8 cellular contexts compared by ENCODE assay signal in the genomic region with DNA sequence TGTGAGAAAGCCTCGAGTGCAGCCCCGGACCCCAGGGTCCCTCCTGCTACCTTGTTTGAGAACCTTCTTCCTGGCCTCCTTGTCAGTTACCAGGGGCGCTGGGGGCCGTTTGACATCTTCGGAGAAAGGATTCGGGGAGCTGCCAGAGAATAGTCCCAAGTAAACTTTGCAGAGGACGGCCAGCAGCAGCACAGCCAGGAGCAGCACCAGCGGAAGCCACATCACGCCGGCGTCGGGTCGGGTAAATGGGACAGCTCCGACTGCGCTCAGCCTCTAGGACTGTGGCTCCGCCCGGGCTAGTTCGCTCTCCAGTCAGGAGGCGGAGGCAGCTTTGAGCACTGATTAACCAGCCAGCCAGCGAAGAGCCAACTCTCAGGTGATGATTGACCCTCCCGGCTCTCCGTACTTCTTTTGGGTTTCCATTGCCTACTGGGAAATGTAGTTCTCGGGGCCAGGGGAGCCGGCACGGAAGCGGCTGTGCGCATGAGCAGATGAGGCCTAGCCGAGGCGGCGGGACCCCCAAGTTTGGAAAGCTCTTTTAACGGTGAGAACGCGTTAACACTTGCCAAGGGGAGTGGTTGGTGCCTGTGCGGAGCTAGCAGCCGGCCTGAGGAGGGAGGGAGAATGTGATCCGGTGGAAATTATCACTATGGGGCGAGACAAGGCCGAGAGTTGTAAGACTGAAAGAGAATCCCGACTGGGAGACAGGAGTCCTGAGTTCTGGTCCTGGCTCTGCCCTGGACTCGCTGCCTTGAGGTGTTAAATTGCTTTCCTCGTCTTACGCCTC. TPM values are rescaled to one million over a fixed set of nuclear protein-coding genes. Genes with fewer than 3 reads are reported as not detected.
A peak's percentile ranks its signal among the peaks of the same experiment; 100 is the strongest.
DNase-seq lines count a peak whose midpoint lies in the region; ATAC-seq, FAIRE-seq and TF ChIP-seq lines count a peak whose summit lies in the region.

A gene (plus strand): TSS at position 484 of the 787 bp plus-strand sequence. CDS start 2,430 bp downstream, outside the sequence.
A gene (minus strand): TSS at position 243 of the 787 bp plus-strand sequence. CDS start 21 bp downstream, at position 222.

- no peaks in the 10 kb centered on the region for H3K27me3 ChIP-seq in endothelial cell of umbilical vein (ENCODE audit: control insufficient read depth in 2 of 2, insufficient read depth in 2 of 2, low read length in 2 of 2)

- H3K79me2 ChIP-seq in OCI-LY7 (ENCODE audit: insufficient read depth, low read depth, low read length) (peaks cover 12% of the 10 kb centered on the region; the same call in 1 of the 2 replicates), endothelial cell of umbilical vein (ENCODE audit: control insufficient read depth, insufficient read depth, low read length) (peaks cover 17% of the 10 kb centered on the region)

- H3K9me3 ChIP-seq in OCI-LY7 (ENCODE audit: low read length) (no peaks in the 10 kb centered on the region), endothelial cell of umbilical vein (replicated peaks; ENCODE audit: control insufficient read depth, insufficient read depth, low read length) (no peaks in the 10 kb centered on the region)

- H3K27ac ChIP-seq in OCI-LY7 (ENCODE audit: low read depth, low read length, poor library complexity, severe bottlenecking) (peak within 1 kb of the TSS; percentile 7), endothelial cell of umbilical vein (ENCODE audit: insufficient read depth, low read depth, low read length) (peak within 1 kb of the TSS; percentile 44)

- no peak for FAIRE-seq in D721Med (lab: Jason Lieb, UNC)
- FAIRE-seq in endothelial cell of umbilical vein (lab: Jason Lieb, UNC): peak; percentile 99

- peak within 1 kb of the TSS; percentile 97 for H3K4me2 ChIP-seq in OCI-LY7 (ENCODE audit: low read length)
- peak within 1 kb of the TSS; percentile 77 for H3K4me2 ChIP-seq in endothelial cell of umbilical vein (ENCODE audit: insufficient read depth, low read length)

- H3K4me1 ChIP-seq in OCI-LY7 (ENCODE audit: insufficient read depth, low read length, poor library complexity, severe bottlenecking): peaks cover 20% of the 10 kb centered on the region
- peaks cover 8% of the 10 kb centered on the region for H3K4me1 ChIP-seq in endothelial cell of umbilical vein (ENCODE audit: control insufficient read depth, extremely low read depth, insufficient read depth, low read length)

- CTCF ChIA-PET in OCI-LY7 (lab: Charles Lee; ENCODE audit: unreplicated experiment): no interaction called here
- CTCF ChIA-PET in endothelial cell of umbilical vein (lab: Charles Lee): interaction anchor here (0.5 to 1.8 kb wide), 12 partner anchors 11 to 288 kb away, joined by 3 to 8 read pairs (median 3); a partner anchor contains a TSS

- no peak for TF ChIP-seq CTCF in D721Med (IDR thresholded peaks at IDR 0.05; ENCODE audit: insufficient read depth, missing control alignments)
- no peak for TF ChIP-seq CTCF in OCI-LY7 (conservative IDR thresholded peaks at IDR 0.05; ENCODE audit: low read length)
- TF ChIP-seq CTCF in endothelial cell of umbilical vein (IDR thresholded peaks at IDR 0.05; ENCODE audit: extremely low read depth in 1 of 2, insufficient read depth in 1 of 2, low read depth in 1 of 2, low read length in 2 of 2): no peak

- H3K36me3 ChIP-seq in OCI-LY7 (ENCODE audit: insufficient read depth, low read length) (peaks cover 34% of the 10 kb centered on the region), endothelial cell of umbilical vein (ENCODE audit: control insufficient read depth in 2 of 2, extremely low read depth in 1 of 2, insufficient read depth in 2 of 2, low read length in 2 of 2) (peaks cover 7 to 17% of the 10 kb centered on the region in 2 experiments)

- H3K4me3 ChIP-seq in OCI-LY7 (ENCODE audit: low read depth, low read length, poor library complexity, severe bottlenecking) (peak within 1 kb of the TSS; percentile 75), endothelial cell of umbilical vein (replicated peaks in 1 of 3; ENCODE audit: insufficient read depth in 1 of 3, low read depth in 1 of 3, low read length in 3 of 3) (peak within 1 kb of the TSS; percentile 78 to 97 (median 87))

- no TSS peak for BruUV-seq in OCI-LY7 (replicated peaks; lab: Mats Ljungman, UMichigan)
- BruUV-seq in endothelial cell of umbilical vein (replicated peaks; lab: Mats Ljungman, UMichigan): no TSS peak

- dilution Hi-C loops in endothelial cell of umbilical vein (cut with MboI; ENCODE audit: extremely low pct_ligation_motif_present, low sequenced_read_pairs): no loop called here

- DNase-seq in D721Med (ENCODE audit: insufficient read length, low spot score): peak; percentile 94
- peak; percentile 91 for DNase-seq in HuH-7.5 (ENCODE audit: low spot score)
- peak; percentile 99 for DNase-seq in OCI-LY7 (ENCODE audit: low spot score)
- DNase-seq in activated T-cell treated with anti-CD3 and anti-CD28 coated beads for 1 hour (ENCODE audit: low read depth): peak; percentile 91
- peak; percentile 99 for DNase-seq in endothelial cell of umbilical vein (ENCODE audit: low read depth, low spot score)
- DNase-seq in midbrain (lab: John Stamatoyannopoulos, UW): peak; percentile 97
- DNase-seq in stimulated activated CD8-positive, alpha-beta memory T cell treated with anti-CD3 and anti-CD28 coated beads, Interleukin-2, amount 100 ng/mL, for 1 hour (ENCODE audit: low read depth in 2 of 2): peak; percentile 88 to 92

- ATAC-seq in GM21526 (IDR thresholded peaks at IDR 0.05; ENCODE audit: low FRiP score, unreplicated experiment): peak; percentile 97

- TF ChIP-seq POLR2A in endothelial cell of umbilical vein (IDR thresholded peaks at IDR 0.05; ENCODE audit: low read depth, low read length): peak; percentile 98

- POLR2A ChIA-PET in OCI-LY7 (lab: Charles Lee): interaction anchor here (0.6 to 2.2 kb wide), 12 partner anchors 11 to 379 kb away, joined by 3 to 12 read pairs (median 4); a partner anchor contains a TSS
- POLR2A ChIA-PET in endothelial cell of umbilical vein (lab: Charles Lee): interaction anchor here (0.5 to 1.9 kb wide), 9 partner anchors 9 to 194 kb away, joined by 3 to 22 read pairs (median 3); a partner anchor contains a TSS

- intact Hi-C loops in OCI-LY7 (cut with micrococcal nuclease; ENCODE audit: unreplicated experiment): loop anchor here (1.0 kb wide), 1 partner anchor 26 kb away; no protein-coding TSS in a partner anchor
- intact Hi-C loops in endothelial cell of umbilical vein (cut with micrococcal nuclease): loop anchor here (1.0 to 5.0 kb wide), 3 partner anchors 26 to 198 kb away; a partner anchor contains a TSS

- peak within 1 kb of the TSS; percentile 93 for H3K9ac ChIP-seq in endothelial cell of umbilical vein (replicated peaks; ENCODE audit: extremely low read depth, insufficient read depth, low read length)

- H4K20me1 ChIP-seq in OCI-LY7 (ENCODE audit: insufficient read depth, low read length): no peaks in the 10 kb centered on the region
- H4K20me1 ChIP-seq in endothelial cell of umbilical vein (replicated peaks; ENCODE audit: control insufficient read depth, extremely low read depth, insufficient read depth, low read length): no peaks in the 10 kb centered on the region

- no peaks in the 10 kb centered on the region for H3K9me1 ChIP-seq in endothelial cell of umbilical vein (replicated peaks; ENCODE audit: control insufficient read depth, extremely low read depth, insufficient read depth, low read length)

- H2AFZ ChIP-seq in OCI-LY7 (ENCODE audit: low read length): peak within 1 kb of the TSS; percentile 85
- H2AFZ ChIP-seq in endothelial cell of umbilical vein (ENCODE audit: low read depth, low read length): peak within 1 kb of the TSS; percentile 98

- no peaks in the 10 kb centered on the region for H3K9me2 ChIP-seq in OCI-LY7 (ENCODE audit: insufficient read depth, low read length)

TF ChIP-seq in endothelial cell of umbilical vein, 7 proteins besides CTCF, POLR2A, EP300 and RAD21:
- TF ChIP-seq, protein P1, sequence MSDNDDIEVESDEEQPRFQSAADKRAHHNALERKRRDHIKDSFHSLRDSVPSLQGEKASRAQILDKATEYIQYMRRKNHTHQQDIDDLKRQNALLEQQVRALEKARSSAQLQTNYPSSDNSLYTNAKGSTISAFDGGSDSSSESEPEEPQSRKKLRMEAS (IDR thresholded peaks at IDR 0.05; ENCODE audit: insufficient read depth, insufficient read length): no peak
- peak; percentile 99 for TF ChIP-seq POLR2AphosphoS5 (IDR thresholded peaks at IDR 0.05; ENCODE audit: insufficient read depth, low read depth, low read length)

RNA-seq across cellular contexts. Expression of the first gene that starts in this region (rescaled TPM):
- 12.0 and 22.1 TPM in 2 replicates for total RNA-seq in OCI-LY7 (2014; rRNA removed; shearing (Covaris generic))
- 18.5 and 21.8 TPM in 2 replicates for total RNA-seq in OCI-LY7 (2022)
- total RNA-seq in endothelial cell of umbilical vein: 12.3 and 18.5 TPM in 2 replicates
- 22.0 and 22.4 TPM in 2 replicates for polyA plus RNA-seq in endothelial cell of umbilical vein
- polyA plus RNA-seq in endothelial cell of umbilical vein (2011; cell fraction: cytosol; rRNA removed): 15.9 and 17.7 TPM in 2 replicates
- polyA plus RNA-seq in endothelial cell of umbilical vein (2011; cell fraction: nucleus; rRNA removed): 102 and 108 TPM in 2 replicates
- polyA plus RNA-seq in endothelial cell of umbilical vein (2012): 13.4 and 14.7 TPM in 2 replicates
- polyA minus RNA-seq in endothelial cell of umbilical vein: 21.5 and 23.2 TPM in 2 replicates
- 2.0 TPM for polyA minus RNA-seq in endothelial cell of umbilical vein (2011; cell fraction: cytosol; rRNA and poly(A)+ RNA removed)
- polyA minus RNA-seq in endothelial cell of umbilical vein (2011; cell fraction: nucleus; rRNA and poly(A)+ RNA removed): 19.7 and 26.7 TPM in 2 replicates

RNA-seq across cellular contexts. Expression of the second gene that starts in this region (rescaled TPM):
- 5.9 and 14.1 TPM in 2 replicates for total RNA-seq in OCI-LY7 (2014; rRNA removed; shearing (Covaris generic))
- total RNA-seq in OCI-LY7 (2022) (19.2 and 19.9 TPM in 2 replicates), endothelial cell of umbilical vein (49.9 and 59.1 TPM in 2 replicates)
- 41.6 and 43.8 TPM in 2 replicates for polyA plus RNA-seq in endothelial cell of umbilical vein
- 34.0 and 34.2 TPM in 2 replicates for polyA plus RNA-seq in endothelial cell of umbilical vein (2011; cell fraction: cytosol; rRNA removed)
- polyA plus RNA-seq in endothelial cell of umbilical vein (2011; cell fraction: nucleus; rRNA removed): 68.0 and 72.2 TPM in 2 replicates
- polyA plus RNA-seq in endothelial cell of umbilical vein (2012): 48.5 and 49.9 TPM in 2 replicates
- 67.8 and 69.2 TPM in 2 replicates for polyA minus RNA-seq in endothelial cell of umbilical vein
- 46.1 TPM for polyA minus RNA-seq in endothelial cell of umbilical vein (2011; cell fraction: cytosol; rRNA and poly(A)+ RNA removed)
- polyA minus RNA-seq in endothelial cell of umbilical vein (2011; cell fraction: nucleus; rRNA and poly(A)+ RNA removed): 23.1 and 23.3 TPM in 2 replicates

Comparison
In these comparisons a context has a peak if more than half of its experiments do, and no peak if none do; other contexts are left out.
1. Peak in every context shown above with its lines: DNase-seq, ATAC-seq, H3K4me3 ChIP-seq and H3K27ac ChIP-seq.